In the genomic region with DNA sequence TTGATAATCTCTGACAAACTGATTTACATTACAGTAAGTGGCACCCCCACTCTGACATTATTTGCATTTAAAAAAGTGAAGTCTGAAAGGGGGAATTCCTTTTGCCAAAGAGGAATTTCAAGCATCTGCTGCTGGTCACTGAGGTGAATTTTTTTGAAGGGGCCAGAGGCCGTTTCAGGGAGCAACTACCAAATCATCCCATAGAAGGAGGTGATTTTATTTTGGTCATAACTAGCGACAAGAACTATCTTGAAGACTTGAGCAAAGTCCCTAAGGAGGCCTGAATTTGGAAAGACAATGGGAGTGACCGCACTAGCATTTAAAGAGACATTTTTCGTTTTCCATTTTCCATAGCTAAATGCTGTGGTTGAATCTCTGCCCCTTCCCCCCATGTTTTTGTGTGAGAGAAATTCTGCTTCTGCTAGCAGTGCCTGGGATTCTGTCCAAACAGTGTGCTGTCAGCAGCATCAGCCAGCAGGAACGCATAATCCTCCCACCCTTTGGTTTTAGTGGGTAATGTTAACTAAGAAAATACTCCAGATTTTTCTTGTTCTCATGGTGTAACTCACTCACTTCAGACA, we compare ENCODE assay signal across 10 cellular contexts.
A peak's percentile ranks its signal among the peaks of the same experiment; 100 is the strongest.
DNase-seq lines count a peak whose midpoint lies in the region; ATAC-seq and TF ChIP-seq lines count a peak whose summit lies in the region.
"Had no signal": no experiment of that assay in that cellular context is flagged by ENCODE, and none has a peak within 500 bp of the region (broad histone marks: within the 10 kb centered on the region; RNA-seq: fewer than 3 reads in every experiment).

No MANE protein-coding gene starts in this region.

- TF ChIP-seq CTCF in epithelial cell of proximal tubule (conservative IDR thresholded peaks at IDR 0.05; ENCODE audit: low read depth, low read length) (no peak), vagina (IDR thresholded peaks at IDR 0.05) (no peak)

- H3K27me3 ChIP-seq in vagina = no peaks in the 10 kb centered on the region

- TF ChIP-seq POLR2A in vagina (IDR thresholded peaks at IDR 0.05) = no peak

- no peak for ATAC-seq in GM18858 (IDR thresholded peaks at IDR 0.05; ENCODE audit: unreplicated experiment)

- DNase-seq in AG08396 (ENCODE audit: low spot score) = peak; percentile 82
- peak; percentile 27 for DNase-seq in NCI-H1694 (lab: John Stamatoyannopoulos, UW)
- peak; percentile 54 for DNase-seq in epithelial cell of proximal tubule (ENCODE audit: low read depth)
- DNase-seq in midbrain (lab: John Stamatoyannopoulos, UW) = peak; percentile 16
- DNase-seq in cerebellar nuclear complex (lab: John Stamatoyannopoulos, UW) = no peak
- no peak for DNase-seq in NCI-H1436 treated with DMSO at 0.1 percent for 48 hours (lab: John Stamatoyannopoulos, UW)
- no peak for DNase-seq in vagina (ENCODE audit: extremely low spot score in 2 of 2)
- DNase-seq: activated effector memory CD4-positive, alpha-beta T cell treated with Interleukin-2 at 50 U/mL for 16 hours; Calu3 had no signal

- intact Hi-C loops in vagina (cut with DNase I) = no loop called here

- no peaks in the 10 kb centered on the region for H3K36me3 ChIP-seq in vagina

- peaks cover 6% of the 10 kb centered on the region for H3K9me3 ChIP-seq in vagina

- no peaks in the 10 kb centered on the region for H3K4me1 ChIP-seq in vagina

- H3K4me3 ChIP-seq in epithelial cell of proximal tubule (ENCODE audit: low read depth, low read length) (no peak overlapping the region), vagina (no peak overlapping the region)

- no peak overlapping the region for H3K27ac ChIP-seq in vagina

Comparison
In these comparisons a context has a peak if more than half of its experiments do, and no peak if none do; other contexts are left out.
1. DNase-seq: peak in AG08396 (single experiment), NCI-H1694 (single experiment), epithelial cell of proximal tubule (single experiment) and midbrain (single experiment); none in cerebellar nuclear complex (0 of 2), NCI-H1436 treated with DMSO at 0.1 percent for 48 hours (single experiment) and vagina (0 of 2).